Comparison of ENCODE assay signal across 15 cellular contexts in the genomic region with DNA sequence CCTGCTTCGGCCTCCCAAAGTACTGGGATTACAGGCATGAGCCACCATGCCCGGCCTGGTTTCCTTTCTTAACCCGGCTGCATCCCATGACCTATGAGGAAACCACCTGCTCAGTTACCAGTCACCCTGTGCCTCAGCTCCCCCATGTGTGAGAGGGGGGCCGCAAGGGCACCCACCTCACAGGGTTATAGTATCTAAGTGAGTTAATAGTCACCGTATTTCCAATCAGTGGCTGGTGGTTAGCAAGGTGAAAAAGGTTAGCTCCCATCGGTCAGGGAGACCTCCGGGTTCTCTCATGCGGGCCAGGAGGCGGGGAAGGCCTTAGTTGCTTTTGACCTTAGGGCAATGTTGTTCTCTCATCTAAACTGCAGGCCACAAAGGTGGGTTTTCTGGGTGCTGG. TPM values are rescaled to one million over a fixed set of nuclear protein-coding genes. Genes with fewer than 3 reads are reported as not detected.
DNase-seq lines count a peak whose midpoint lies in the region; ATAC-seq and TF ChIP-seq lines count a peak whose summit lies in the region.
"Had no signal": no experiment of that assay in that cellular context is flagged by ENCODE, and none has a peak within 500 bp of the region (broad histone marks: within the 10 kb centered on the region; RNA-seq: fewer than 3 reads in every experiment).

No MANE protein-coding gene starts in this region.

- ATAC-seq in HG02623 (IDR thresholded peaks at IDR 0.05; ENCODE audit: unreplicated experiment): no peak
- ATAC-seq: Panc1 had no signal

- no peak for TF ChIP-seq POLR2A in sigmoid colon (IDR thresholded peaks at IDR 0.05)

- 83 to 87% methylated on average over 9 of the region's 9 CpGs for WGBS in sigmoid colon, 2 donors

- TF ChIP-seq EP300 in sigmoid colon (IDR thresholded peaks at IDR 0.05): no peak

- H3K36me3 ChIP-seq in ascending aorta (peaks cover 7 to 18% of the 10 kb centered on the region in 2 donors), iPS-18a (ENCODE audit: control insufficient read depth, low read depth, low read length) (peaks cover 16% of the 10 kb centered on the region), sigmoid colon (peaks cover 0 to 19% (median 12%) of the 10 kb centered on the region in 4 donors), MG63 (peaks cover 58% of the 10 kb centered on the region)

- DNase-seq in AG10803 (ENCODE audit: low read depth) (no peak), ascending aorta (ENCODE audit: low spot score in 2 of 2) (no peak), sigmoid colon (no peak), COLO668 (lab: John Stamatoyannopoulos, UW; ENCODE audit: unreplicated experiment) (no peak), MG63 (no peak), SK-N-DZ (ENCODE audit: low spot score) (no peak)
- DNase-seq: GF-D8, NCI-H2171 had no signal

- no peak overlapping the region for H3K9ac ChIP-seq in iPS-18a (ENCODE audit: low read length)
- H3K9ac ChIP-seq: KMS-11 had no signal

- H3K9me3 ChIP-seq in ascending aorta (no peaks in the 10 kb centered on the region), iPS-18a (ENCODE audit: control insufficient read depth, low read depth, low read length) (no peaks in the 10 kb centered on the region), sigmoid colon (no peaks in the 10 kb centered on the region), MG63 (no peaks in the 10 kb centered on the region)

- peak overlapping the region; percentile 58 for H3K4me3 ChIP-seq in AG10803 (ENCODE audit: low read length)
- peak overlapping the region in 1 of 2 donors; percentile 52 for H3K4me3 ChIP-seq in ascending aorta
- no peak overlapping the region for H3K4me3 ChIP-seq in iPS-18a (ENCODE audit: low read length)
- no peak overlapping the region for H3K4me3 ChIP-seq in sigmoid colon
- H3K4me3 ChIP-seq in MG63: no peak overlapping the region

- intact Hi-C loops in ascending aorta (cut with DNase I) (no loop called here), sigmoid colon (cut with DNase I) (no loop called here)

- H3K27ac ChIP-seq in ascending aorta: peak overlapping the region; percentile 91 to 99
- peak overlapping the region; percentile 70 for H3K27ac ChIP-seq in iPS-18a (ENCODE audit: low read length)
- H3K27ac ChIP-seq in sigmoid colon: peak overlapping the region; percentile 92 to 99 (median 98)
- H3K27ac ChIP-seq: KMS-11 had no signal

- H3K4me1 ChIP-seq in ascending aorta (peaks cover 36 to 73% of the 10 kb centered on the region in 2 donors), iPS-18a (ENCODE audit: control insufficient read depth, low read depth, low read length) (peaks cover 53% of the 10 kb centered on the region), sigmoid colon (peaks cover 0 to 94% (median 85%) of the 10 kb centered on the region in 4 donors)

- H3K27me3 ChIP-seq in ascending aorta (no peaks in the 10 kb centered on the region), iPS-18a (ENCODE audit: control insufficient read depth, insufficient read depth, low read length) (no peaks in the 10 kb centered on the region), sigmoid colon (no peaks in the 10 kb centered on the region), MG63 (no peaks in the 10 kb centered on the region)

- TF ChIP-seq CTCF in AG10803 (conservative IDR thresholded peaks at IDR 0.05; ENCODE audit: low read length) (no peak), ascending aorta (IDR thresholded peaks at IDR 0.05) (no peak), sigmoid colon (IDR thresholded peaks at IDR 0.05) (no peak)

RNA-seq across cellular contexts. Expression of gene LRP1, which starts 6.7 kb away (rescaled TPM):
- total RNA-seq in ascending aorta (708 TPM), sigmoid colon (100 to 1,000 TPM; 147 to 262 (median 204) TPM)
- 10 to 100 TPM; 11.4 to 57.9 (median 14.1) TPM for polyA plus RNA-seq in sigmoid colon
- total RNA-seq in MG63 (2014; rRNA removed; shearing (Covaris generic); ENCODE audit: low replicate concordance): 29.1 and 39.0 TPM in 2 replicates
- polyA plus RNA-seq in SK-N-DZ (2014; cell fraction: cytosol; rRNA removed): 6.4 and 7.8 TPM in 2 replicates
- polyA plus RNA-seq in SK-N-DZ (2014; cell fraction: nucleus; rRNA removed): 16.5 and 44.9 TPM in 2 replicates

RNA-seq across cellular contexts. Expression of gene LRP1-AS, which starts 12.5 kb away (rescaled TPM):
- not detected for total RNA-seq in ascending aorta
- not detected for total RNA-seq in sigmoid colon
- polyA plus RNA-seq in sigmoid colon: not detected
- not detected in 2 replicates for total RNA-seq in MG63 (2014; rRNA removed; shearing (Covaris generic); ENCODE audit: low replicate concordance)
- polyA plus RNA-seq in SK-N-DZ (2014; cell fraction: cytosol; rRNA removed): not detected in 2 replicates
- not detected in 2 replicates for polyA plus RNA-seq in SK-N-DZ (2014; cell fraction: nucleus; rRNA removed)
- total RNA-seq: lower leg skin, sciatic nerve had no signal
- polyA plus RNA-seq: BJ had no signal

RNA-seq across cellular contexts. Expression of gene STAT6, which starts 23.8 kb away (rescaled TPM):
- total RNA-seq in ascending aorta (188 TPM), sigmoid colon (100 to 1,000 TPM; 105 to 163 (median 113) TPM)
- 100 to 1,000 TPM in 2 of 3 donors, 10 to 100 TPM in 1; 66.1 to 210 (median 123) TPM for polyA plus RNA-seq in sigmoid colon
- total RNA-seq in MG63 (2014; rRNA removed; shearing (Covaris generic); ENCODE audit: low replicate concordance): 53.6 and 59.7 TPM in 2 replicates
- polyA plus RNA-seq in SK-N-DZ (2014; cell fraction: cytosol; rRNA removed): 37.1 and 42.2 TPM in 2 replicates
- polyA plus RNA-seq in SK-N-DZ (2014; cell fraction: nucleus; rRNA removed): 129 TPM in 2 replicates

RNA-seq across cellular contexts. Expression of gene NAB2, which starts 46.0 kb away (rescaled TPM):
- 50.9 TPM for total RNA-seq in ascending aorta
- total RNA-seq in sigmoid colon: 10 to 100 TPM; 24.8 to 28.9 (median 27.4) TPM
- 1 to 10 TPM; 2.5 to 9.5 (median 5.4) TPM for polyA plus RNA-seq in sigmoid colon
- 28.7 and 45.1 TPM in 2 replicates for total RNA-seq in MG63 (2014; rRNA removed; shearing (Covaris generic); ENCODE audit: low replicate concordance)
- polyA plus RNA-seq in SK-N-DZ (2014; cell fraction: cytosol; rRNA removed): 24.6 and 39.9 TPM in 2 replicates
- 33.8 and 35.6 TPM in 2 replicates for polyA plus RNA-seq in SK-N-DZ (2014; cell fraction: nucleus; rRNA removed)

RNA-seq across cellular contexts. Expression of gene NEMP1, which starts 56.4 kb away (rescaled TPM):
- total RNA-seq in ascending aorta (7.7 TPM), sigmoid colon (10 to 100 TPM; 11.5 to 13.6 (median 12.7) TPM)
- 1 to 10 TPM in 1 of 3 donors, under 1 TPM in 2; 0.60 to 6.2 (median 0.92) TPM for polyA plus RNA-seq in sigmoid colon
- 14.6 and 14.9 TPM in 2 replicates for total RNA-seq in MG63 (2014; rRNA removed; shearing (Covaris generic); ENCODE audit: low replicate concordance)
- 48.5 and 61.1 TPM in 2 replicates for polyA plus RNA-seq in SK-N-DZ (2014; cell fraction: cytosol; rRNA removed)
- 58.2 and 72.1 TPM in 2 replicates for polyA plus RNA-seq in SK-N-DZ (2014; cell fraction: nucleus; rRNA removed)
